Comparison of ENCODE assay signal across 9 cellular contexts in the genomic region with DNA sequence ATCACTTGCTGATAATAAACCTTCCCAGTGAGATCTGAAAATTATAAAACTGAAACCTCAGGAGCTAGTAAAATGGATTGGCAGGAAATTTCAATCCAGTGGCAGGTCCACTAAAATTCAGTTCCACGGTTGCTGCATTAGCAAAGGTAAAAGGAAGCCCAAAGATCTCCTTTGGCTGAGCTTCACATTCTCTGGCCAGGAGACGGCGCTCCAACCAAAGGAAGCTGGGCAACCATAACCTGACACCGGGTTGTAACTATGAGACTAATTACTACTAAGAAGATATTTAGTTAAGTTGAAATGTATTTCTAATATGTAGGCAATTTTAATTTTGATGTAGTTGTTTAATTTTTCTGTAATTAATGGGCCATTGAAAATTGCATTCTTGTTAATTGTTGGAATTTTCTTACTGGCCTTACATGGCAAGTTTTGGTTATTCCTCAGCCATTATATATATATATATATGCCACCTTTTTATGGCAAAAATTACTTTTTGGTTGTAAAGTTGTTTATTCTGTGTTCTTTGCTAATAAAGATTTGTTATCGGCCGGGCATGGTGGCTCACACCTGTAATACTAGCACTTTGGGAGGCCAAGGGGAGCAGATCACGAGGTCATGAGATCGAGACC. TPM values are rescaled to one million over a fixed set of nuclear protein-coding genes. Genes with fewer than 3 reads are reported as not detected.
DNase-seq lines count a peak whose midpoint lies in the region; ATAC-seq and TF ChIP-seq lines count a peak whose summit lies in the region.
"Had no signal": no experiment of that assay in that cellular context is flagged by ENCODE, and none has a peak within 500 bp of the region (broad histone marks: within the 10 kb centered on the region; RNA-seq: fewer than 3 reads in every experiment).

No MANE protein-coding gene starts in this region.

- H3K27me3 ChIP-seq in GM23248 (replicated peaks; ENCODE audit: insufficient read depth) = peaks cover 7% of the 10 kb centered on the region
- H3K27me3 ChIP-seq in PC-9 (ENCODE audit: insufficient read depth, low read depth) = peaks cover 6% of the 10 kb centered on the region; the same call in 1 of the 2 replicates
- no peaks in the 10 kb centered on the region for H3K27me3 ChIP-seq in sigmoid colon

- H3F3A ChIP-seq in GM23248 (ENCODE audit: insufficient read depth) (no peaks in the 10 kb centered on the region), PC-9 (ENCODE audit: insufficient read depth, low read depth) (no peaks in the 10 kb centered on the region)

- in situ Hi-C loops in GM23248 (cut with MboI) = no loop called here

- H3K36me3 Mint-ChIP-seq in activated naive CD8-positive, alpha-beta T cell treated with anti-CD3 and anti-CD28 coated beads, Interleukin-2, amount 50 U/mL, for 24 hours (ENCODE audit: low read depth) = no peaks in the 10 kb centered on the region

- TF ChIP-seq POLR2A in sigmoid colon (IDR thresholded peaks at IDR 0.05) = no peak

- intact Hi-C loops in PC-9 (cut with micrococcal nuclease; ENCODE audit: unreplicated experiment) = loop anchor here (2.0 to 5.0 kb wide), 3 partner anchors 76 to 455 kb away; a partner anchor contains a TSS
- intact Hi-C loops in sigmoid colon (cut with DNase I) = no loop called here

- WGBS in GM23248 (ENCODE audit: low coverage in 1 of 2, low lambda C conversion rate in 2 of 2, missing lambda C conversion rate in 2 of 2), 2 experiments = 31% methylated on average over 8 of the region's 8 CpGs
- 45 to 46% methylated on average over 8 of the region's 8 CpGs for WGBS in sigmoid colon, 2 donors

- no peaks in the 10 kb centered on the region for H3K36me3 ChIP-seq in GM23248 (ENCODE audit: low read depth)
- H3K36me3 ChIP-seq in PC-9 (ENCODE audit: low read depth) = no peaks in the 10 kb centered on the region
- no peaks in the 10 kb centered on the region for H3K36me3 ChIP-seq in sigmoid colon

- H4K20me1 ChIP-seq in GM23248 (ENCODE audit: insufficient read depth) (no peaks in the 10 kb centered on the region), PC-9 (ENCODE audit: insufficient read depth) (no peaks in the 10 kb centered on the region)

- no peak for ATAC-seq in activated naive CD8-positive, alpha-beta T cell treated with anti-CD3 and anti-CD28 coated beads, Interleukin-2, amount 50 U/mL, for 24 hours
- peak; percentile 80 for ATAC-seq in left lobe of liver
- no peak for ATAC-seq in stimulated activated naive CD8-positive, alpha-beta T cell treated with anti-CD3 and anti-CD28 coated beads, Interleukin-15, Interleukin-2, amounts not matched to agents 100 U/mL and 50 U/mL, for 24 hours

- no peak for TF ChIP-seq EP300 in sigmoid colon (IDR thresholded peaks at IDR 0.05)

- H3K4me2 ChIP-seq in GM23248 (ENCODE audit: unreplicated experiment) = no peak overlapping the region
- no peak overlapping the region for H3K4me2 ChIP-seq in PC-9

- TF ChIP-seq CTCF in C4-2B (conservative IDR thresholded peaks at IDR 0.05) = peak; percentile 96
- peak; percentile 57 for TF ChIP-seq CTCF in PC-9 (conservative IDR thresholded peaks at IDR 0.05)
- TF ChIP-seq CTCF in sigmoid colon (IDR thresholded peaks at IDR 0.05) = no peak

- no peak overlapping the region for H3K27ac Mint-ChIP-seq in activated naive CD8-positive, alpha-beta T cell treated with anti-CD3 and anti-CD28 coated beads, Interleukin-2, amount 50 U/mL, for 24 hours

- no peak overlapping the region for H3K4me3 Mint-ChIP-seq in activated naive CD8-positive, alpha-beta T cell treated with anti-CD3 and anti-CD28 coated beads, Interleukin-2, amount 50 U/mL, for 24 hours

- H3K27ac ChIP-seq in C4-2B (no peak overlapping the region), GM23248 (no peak overlapping the region), PC-9 (no peak overlapping the region), sigmoid colon (no peak overlapping the region)

- H3K9me2 ChIP-seq in GM23248 (ENCODE audit: insufficient read depth) (no peaks in the 10 kb centered on the region), PC-9 (ENCODE audit: insufficient read depth) (no peaks in the 10 kb centered on the region)

- BruUV-seq in PC-9 (replicated peaks; lab: Mats Ljungman, UMichigan) = no TSS peak

- CTCF ChIA-PET in PC-9 (lab: Charles Lee) = interaction anchor here (0.5 kb wide), 1 partner anchor 259 kb away, joined by 3 read pairs; no protein-coding TSS in a partner anchor

- H3K9me3 ChIP-seq in GM23248 (ENCODE audit: low read depth) = no peaks in the 10 kb centered on the region
- H3K9me3 ChIP-seq in PC-9 (ENCODE audit: insufficient read depth, low read depth) = 0 out of 2 replicates have a peak, but pooled peaks cover 3% of the 10 kb centered on the region
- no peaks in the 10 kb centered on the region for H3K9me3 ChIP-seq in sigmoid colon

- no peak overlapping the region for H3K9ac ChIP-seq in GM23248

- no peak overlapping the region for H2AFZ ChIP-seq in GM23248
- no peak overlapping the region for H2AFZ ChIP-seq in PC-9

- peaks cover 6% of the 10 kb centered on the region for H3K27me3 Mint-ChIP-seq in activated naive CD8-positive, alpha-beta T cell treated with anti-CD3 and anti-CD28 coated beads, Interleukin-2, amount 50 U/mL, for 24 hours

- H3K79me2 ChIP-seq in GM23248 (ENCODE audit: insufficient read depth) (no peaks in the 10 kb centered on the region), PC-9 (ENCODE audit: low read depth) (no peaks in the 10 kb centered on the region)

- H3K4me3 ChIP-seq in GM23248 = no peak overlapping the region
- H3K4me3 ChIP-seq in PC-9 = no peak overlapping the region
- no peak overlapping the region for H3K4me3 ChIP-seq in sigmoid colon

- H3K9me3 Mint-ChIP-seq in activated naive CD8-positive, alpha-beta T cell treated with anti-CD3 and anti-CD28 coated beads, Interleukin-2, amount 50 U/mL, for 24 hours = peaks cover 4% of the 10 kb centered on the region

- H3K4me1 ChIP-seq in GM23248 (ENCODE audit: insufficient read depth) (no peaks in the 10 kb centered on the region), PC-9 (replicated peaks; ENCODE audit: insufficient read depth) (peaks cover 17% of the 10 kb centered on the region; the same call in 1 of the 2 replicates), sigmoid colon (no peaks in the 10 kb centered on the region)

- POLR2A ChIA-PET in PC-9 (lab: Charles Lee; ENCODE audit: unreplicated experiment) = no interaction called here

- peaks cover 32% of the 10 kb centered on the region for H3K4me1 Mint-ChIP-seq in activated naive CD8-positive, alpha-beta T cell treated with anti-CD3 and anti-CD28 coated beads, Interleukin-2, amount 50 U/mL, for 24 hours

- DNase-seq in GM23248 (peak; percentile 47), PC-9 (peak in 1 of 2 experiments; percentile 24), left lobe of liver (ENCODE audit: low spot score) (no peak), GOT3 (lab: John Stamatoyannopoulos, UW) (no peak), sigmoid colon (no peak)
- peak; percentile 62 for DNase-seq in activated naive CD8-positive, alpha-beta T cell treated with anti-CD3 and anti-CD28 coated beads, Interleukin-2, amount 50 U/mL, for 24 hours
- peak; percentile 68 for DNase-seq in stimulated activated naive CD8-positive, alpha-beta T cell treated with anti-CD3 and anti-CD28 coated beads, Interleukin-15, Interleukin-2, amounts not matched to agents 100 U/mL and 50 U/mL, for 24 hours

RNA-seq across cellular contexts. Expression of a gene that starts 17.0 kb away (rescaled TPM):
- total RNA-seq in GM23248 (2014; rRNA removed; shearing (Covaris generic)) = not detected in 2 replicates
- polyA plus RNA-seq in GM23248 (2016; fragmentation: Nextera tagmentation; extraction: Ambion mirVana) (not detected in 2 replicates), sigmoid colon (not detected)
- total RNA-seq in PC-9 (2021) (not detected in 2 replicates), left lobe of liver (not detected), sigmoid colon (not detected)
- total RNA-seq: mononuclear cell had no signal

RNA-seq across cellular contexts. Expression of a gene that starts 27.4 kb away (rescaled TPM):
- total RNA-seq in GM23248 (2014; rRNA removed; shearing (Covaris generic)) = not detected in 2 replicates
- polyA plus RNA-seq in GM23248 (2016; fragmentation: Nextera tagmentation; extraction: Ambion mirVana) = not detected in 2 replicates
- not detected in 2 replicates for total RNA-seq in PC-9 (2021)
- total RNA-seq in left lobe of liver = not detected
- total RNA-seq in sigmoid colon = not detected
- not detected for polyA plus RNA-seq in sigmoid colon
- total RNA-seq: mononuclear cell had no signal

Comparison
In these comparisons a context has a peak if more than half of its experiments do, and no peak if none do; other contexts are left out.
1. CTCF ChIP-seq: peak in C4-2B (single experiment) and PC-9 (single experiment); none in sigmoid colon (0 of 4).
2. DNase-seq: peak in GM23248 (single experiment), activated naive CD8-positive, alpha-beta T cell treated with anti-CD3 and anti-CD28 coated beads, Interleukin-2, amount 50 U/mL, for 24 hours (single experiment) and stimulated activated naive CD8-positive, alpha-beta T cell treated with anti-CD3 and anti-CD28 coated beads, Interleukin-15, Interleukin-2, amounts not matched to agents 100 U/mL and 50 U/mL, for 24 hours (single experiment); none in left lobe of liver (single experiment), GOT3 (single experiment) and sigmoid colon (single experiment).